ENCODE assay signal across 8 cellular contexts in the genomic region with DNA sequence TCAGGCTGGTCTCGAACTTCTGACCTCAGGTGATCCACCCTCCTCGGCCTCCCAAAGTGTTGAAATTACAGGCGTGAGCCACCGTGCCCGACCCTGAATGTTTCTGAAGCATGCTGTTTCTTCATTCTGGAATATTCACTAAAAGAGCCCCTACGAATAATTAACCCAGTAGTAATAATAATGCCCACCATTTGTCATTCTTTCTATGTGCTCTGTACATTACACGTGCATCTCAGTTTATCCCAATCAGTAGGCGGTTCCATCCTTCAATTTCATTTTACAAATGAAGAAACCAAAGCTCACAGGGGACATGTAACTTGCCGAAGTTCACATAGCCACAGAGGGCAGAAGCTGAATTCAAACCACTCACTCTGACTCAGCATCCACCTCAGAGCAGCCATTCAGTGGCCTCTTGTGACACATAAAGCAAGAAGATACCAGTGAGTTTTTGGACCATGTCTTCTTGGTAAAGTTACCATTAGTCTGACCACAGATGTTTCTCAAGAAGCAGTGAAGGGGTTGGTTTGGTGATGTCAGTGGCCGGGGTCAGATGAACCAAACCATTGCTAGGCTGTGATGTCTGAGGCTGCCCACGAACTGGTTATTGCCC.
A peak's percentile ranks its signal among the peaks of the same experiment; 100 is the strongest.
DNase-seq lines count a peak whose midpoint lies in the region; ATAC-seq and TF ChIP-seq lines count a peak whose summit lies in the region.

No MANE protein-coding gene starts in this region.

- TF ChIP-seq POLR2A in testis (IDR thresholded peaks at IDR 0.05): no peak

- DNase-seq in AG10803 (ENCODE audit: low read depth) (peak; percentile 97), immature natural killer cell (peak in 2 of 3 donors; percentile 21 to 41), testis (no peak), AML-193 (lab: John Stamatoyannopoulos, UW) (no peak)
- peak; percentile 32 for DNase-seq in activated CD8-positive, alpha-beta memory T cell treated with anti-CD3 and anti-CD28 coated beads, Interleukin-2, amount 50 U/mL, for 24 hours (ENCODE audit: extremely low read depth)
- no peak for DNase-seq in central memory CD4-positive, alpha-beta T cell

- peak; percentile 64 for ATAC-seq in GM19455 (IDR thresholded peaks at IDR 0.05; ENCODE audit: unreplicated experiment)
- peak; percentile 78 for ATAC-seq in HG03521 (IDR thresholded peaks at IDR 0.05; ENCODE audit: unreplicated experiment)

- no peaks in the 10 kb centered on the region for H3K27me3 ChIP-seq in testis

- peaks cover 27 to 31% of the 10 kb centered on the region in 2 donors for H3K4me1 Mint-ChIP-seq in immature natural killer cell

- H3K9me3 Mint-ChIP-seq in immature natural killer cell: peaks cover 0 to 2% (median 0%) of the 10 kb centered on the region in 6 donors

- no peaks in the 10 kb centered on the region for H3K36me3 ChIP-seq in testis (ENCODE audit: low read depth, missing control alignments)

- no peak overlapping the region for H3K4me3 ChIP-seq in AG10803 (ENCODE audit: low read length)
- H3K4me3 ChIP-seq in testis: no peak overlapping the region

- WGBS in testis, 2 donors: 87 to 90% methylated on average over 11 of the region's 11 CpGs

- TF ChIP-seq CTCF in AG10803 (conservative IDR thresholded peaks at IDR 0.05; ENCODE audit: low read length) (0 out of 2 replicates have a peak, but pooled peaks have one; percentile 4), testis (IDR thresholded peaks at IDR 0.05) (no peak)

- no peaks in the 10 kb centered on the region for H3K36me3 Mint-ChIP-seq in immature natural killer cell

- H3K9me3 ChIP-seq in testis: no peaks in the 10 kb centered on the region

- peak overlapping the region in 2 of 5 donors; percentile 41 to 56 for H3K4me3 Mint-ChIP-seq in immature natural killer cell

- peaks cover 0 to 2% (median 2%) of the 10 kb centered on the region in 3 donors for H3K27me3 Mint-ChIP-seq in immature natural killer cell (ENCODE audit: low read depth in 3 of 3)

- intact Hi-C loops in testis (cut with DNase I; ENCODE audit: low total_unique reads): no loop called here

- H3K27ac ChIP-seq in testis: peak overlapping the region; percentile 21 to 85

- H3K27ac Mint-ChIP-seq in immature natural killer cell: peak overlapping the region in 4 of 6 donors; percentile 21 to 80 (median 56)

- no peaks in the 10 kb centered on the region for H3K4me1 ChIP-seq in testis

Comparison
In these comparisons a context has a peak if more than half of its experiments do, and no peak if none do; other contexts are left out.
1. DNase-seq: peak in AG10803 (single experiment), activated CD8-positive, alpha-beta memory T cell treated with anti-CD3 and anti-CD28 coated beads, Interleukin-2, amount 50 U/mL, for 24 hours (single experiment) and immature natural killer cell (2 of 3); none in testis (single experiment), AML-193 (0 of 2) and central memory CD4-positive, alpha-beta T cell (single experiment).